ENCODE assay signal across 16 cellular contexts in the genomic region with DNA sequence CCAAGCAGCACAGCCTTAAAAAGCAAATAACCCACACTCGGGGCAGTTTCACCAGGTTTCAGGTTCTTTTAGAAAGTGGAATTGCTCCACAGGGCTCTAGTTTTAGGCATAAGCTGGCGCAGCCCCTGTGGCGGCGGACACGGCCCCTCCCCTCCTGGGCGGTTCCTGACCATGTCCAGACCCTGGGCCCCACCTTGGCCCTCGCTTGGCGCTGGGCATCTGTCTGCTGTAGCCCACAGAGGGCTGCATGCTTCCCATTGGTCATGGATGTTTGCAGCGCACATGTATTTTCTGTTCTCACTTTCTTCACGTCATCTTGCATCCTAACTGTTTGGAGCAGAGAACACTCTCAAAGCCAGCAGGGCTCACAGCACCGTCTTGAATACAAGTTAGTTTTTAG.
DNase-seq lines count a peak whose midpoint lies in the region; ATAC-seq and TF ChIP-seq lines count a peak whose summit lies in the region.
"Had no signal": no experiment of that assay in that cellular context is flagged by ENCODE, and none has a peak within 500 bp of the region (broad histone marks: within the 10 kb centered on the region; RNA-seq: fewer than 3 reads in every experiment).

No MANE protein-coding gene starts in this region.

- no peak overlapping the region for H3K9ac ChIP-seq in endodermal cell (ENCODE audit: extremely low read depth, low read length, poor library complexity, severe bottlenecking)
- H3K9ac ChIP-seq: BLaER1 treated with 17β-estradiol and CSF1 and Interleukin-3, amounts not matched to agents 10 nM and 100 nM had no signal

- no peaks in the 10 kb centered on the region for H3K4me1 ChIP-seq in endodermal cell (ENCODE audit: control insufficient read depth, insufficient read depth, low read length)
- H3K4me1 ChIP-seq: HAP-1 had no signal

- H3K27ac ChIP-seq in endodermal cell (ENCODE audit: low read depth, low read length) = no peak overlapping the region
- H3K27ac ChIP-seq: BLaER1 treated with 17β-estradiol and CSF1 and Interleukin-3, amounts not matched to agents 10 nM and 100 nM had no signal

- DNase-seq in H7 (peak; percentile 48), endodermal cell (peak; percentile 11), mesenteric fat pad (ENCODE audit: low spot score) (peak; percentile 88), sciatic nerve (ENCODE audit: low spot score) (peak; percentile 42), NCI-H1417 treated with DMSO at 0.1 percent for 48 hours (lab: John Stamatoyannopoulos, UW) (no peak), erythroblast (lab: John Stamatoyannopoulos, UW) (no peak), NCI-H748 (lab: John Stamatoyannopoulos, UW; ENCODE audit: unreplicated experiment) (no peak)
- DNase-seq: Calu3, DMS53, DND-41, EL had no signal

- no peaks in the 10 kb centered on the region for H3K4me1 Mint-ChIP-seq in endodermal cell

- H3K36me3 ChIP-seq in H7 (replicated peaks; ENCODE audit: control insufficient read depth, insufficient read depth, low read length) = no peaks in the 10 kb centered on the region
- H3K36me3 ChIP-seq in endodermal cell (ENCODE audit: control insufficient read depth, insufficient read depth, low read length) = no peaks in the 10 kb centered on the region

- TF ChIP-seq CTCF in endodermal cell (conservative IDR thresholded peaks at IDR 0.05) = no peak

- H3K9me3 ChIP-seq in endodermal cell (ENCODE audit: control insufficient read depth, low read length) = peaks cover 11% of the 10 kb centered on the region
- H3K9me3 ChIP-seq: HAP-1 had no signal

- H3K4me3 Mint-ChIP-seq in endodermal cell = no peak overlapping the region
- H3K4me3 Mint-ChIP-seq: B cell; CD8-positive, alpha-beta T cell had no signal

- H3K27me3 ChIP-seq in H7 (ENCODE audit: control insufficient read depth, insufficient read depth, low read length) (no peaks in the 10 kb centered on the region), endodermal cell (ENCODE audit: control insufficient read depth, insufficient read depth, low read length, poor library complexity, severe bottlenecking) (no peaks in the 10 kb centered on the region)
- H3K27me3 ChIP-seq: BLaER1 treated with 17β-estradiol and CSF1 and Interleukin-3, amounts not matched to agents 10 nM and 100 nM had no signal

- no peak overlapping the region for H3K4me3 ChIP-seq in H7 (ENCODE audit: insufficient read depth, low read depth, low read length)
- no peak overlapping the region for H3K4me3 ChIP-seq in endodermal cell (ENCODE audit: low read length)
- H3K4me3 ChIP-seq: BLaER1 treated with 17β-estradiol and CSF1 and Interleukin-3, amounts not matched to agents 10 nM and 100 nM; GM12878; HAP-1 had no signal

- H3K36me3 Mint-ChIP-seq in endodermal cell (ENCODE audit: low read depth) = no peaks in the 10 kb centered on the region

- WGBS in endodermal cell (ENCODE audit: insufficient coverage in 1 of 2, insufficient read length in 1 of 2), 2 experiments = 89 to 92% methylated on average over 4 to 11 of the region's 11 CpGs

- no peak for ATAC-seq in sciatic nerve
- ATAC-seq: CD8-positive, alpha-beta T cell; GM12878 had no signal

- no peaks in the 10 kb centered on the region for H3K9me3 Mint-ChIP-seq in endodermal cell
- H3K9me3 Mint-ChIP-seq: CD8-positive, alpha-beta T cell had no signal

- intact Hi-C loops in sciatic nerve (cut with DNase I) = no loop called here

- H3K27me3 Mint-ChIP-seq in endodermal cell (ENCODE audit: insufficient read depth) = no peaks in the 10 kb centered on the region
- H3K27me3 Mint-ChIP-seq: B cell had no signal

- TF ChIP-seq POLR2A in erythroblast (IDR thresholded peaks at IDR 0.05; ENCODE audit: low read length) = no peak

- no peak overlapping the region for H3K27ac Mint-ChIP-seq in endodermal cell
- H3K27ac Mint-ChIP-seq: B cell; CD8-positive, alpha-beta T cell had no signal

Comparison
In these comparisons a context has a peak if more than half of its experiments do, and no peak if none do; other contexts are left out.
1. DNase-seq: peak in H7 (single experiment), endodermal cell (single experiment), mesenteric fat pad (single experiment) and sciatic nerve (single experiment); none in NCI-H1417 treated with DMSO at 0.1 percent for 48 hours (single experiment), erythroblast (0 of 2) and NCI-H748 (single experiment).